In the genomic region with DNA sequence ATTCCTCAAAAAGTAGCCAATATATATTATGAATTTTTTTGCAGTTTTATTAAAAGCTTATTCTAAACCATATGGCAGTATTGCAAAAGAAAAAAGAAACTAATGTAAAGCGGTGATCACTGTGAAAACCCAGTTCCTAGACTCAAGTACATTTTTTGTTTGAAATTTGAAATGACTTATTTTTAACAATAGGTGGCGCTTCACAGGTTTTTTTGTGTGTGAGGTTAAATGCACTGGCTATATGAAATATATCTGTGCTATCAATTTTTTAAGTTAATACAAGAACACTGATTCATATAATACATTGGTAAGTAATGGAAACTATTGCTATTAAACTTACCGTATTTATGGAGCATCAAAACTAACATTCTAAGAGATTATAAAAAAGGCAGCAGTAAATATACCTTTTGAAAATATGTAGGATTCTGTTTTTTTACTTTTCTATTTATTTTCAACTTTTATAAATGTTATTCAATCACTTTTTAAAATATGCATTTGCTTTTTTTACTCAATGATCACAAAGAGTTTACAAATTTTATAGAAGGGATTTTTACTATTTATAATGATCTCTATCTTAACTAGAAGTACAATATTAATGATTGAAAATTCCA, we compare ENCODE assay signal across 8 cellular contexts. TPM values are rescaled to one million over a fixed set of nuclear protein-coding genes. Genes with fewer than 3 reads are reported as not detected.
DNase-seq lines count a peak whose midpoint lies in the region; ATAC-seq and TF ChIP-seq lines count a peak whose summit lies in the region.

No MANE protein-coding gene starts in this region.

- ATAC-seq in HG03469 (IDR thresholded peaks at IDR 0.05; ENCODE audit: unreplicated experiment), result no peak

- no peak overlapping the region for H3K4me3 ChIP-seq in cardiac fibroblast (replicated peaks in 1 of 2; ENCODE audit: low read depth in 2 of 2, low read length in 2 of 2)

- peak; percentile 42 for TF ChIP-seq CTCF in cardiac fibroblast (IDR thresholded peaks at IDR 0.05; ENCODE audit: low read depth, low read length)

- peak; percentile 2 to 46 (median 8) for DNase-seq in NCI-H1417 (lab: John Stamatoyannopoulos, UW)
- no peak for DNase-seq in NCI-H1417 treated with DMSO at 0.1 percent for 48 hours (lab: John Stamatoyannopoulos, UW)
- peak; percentile 27 for DNase-seq in MV-4-11 (lab: John Stamatoyannopoulos, UW)
- DNase-seq in cardiac fibroblast (ENCODE audit: low read depth in 2 of 2), result peak; percentile 55 to 58
- peak; percentile 33 for DNase-seq in renal cortical epithelial cell (ENCODE audit: low read depth)
- no peak for DNase-seq in activated effector memory CD4-positive, alpha-beta T cell treated with Interleukin-2 at 50 U/mL for 16 hours
- DNase-seq in activated naive CD4-positive, alpha-beta T cell (lab: John Stamatoyannopoulos, UW), result no peak

RNA-seq across cellular contexts. Expression of a gene that starts 5.6 kb away (rescaled TPM):
- 7.9 and 8.0 TPM in 2 replicates for total RNA-seq in renal cortical epithelial cell

Comparison
In these comparisons a context has a peak if more than half of its experiments do, and no peak if none do; other contexts are left out.
1. DNase-seq: peak in NCI-H1417 (3 of 3), MV-4-11 (single experiment), cardiac fibroblast (2 of 2) and renal cortical epithelial cell (single experiment); none in NCI-H1417 treated with DMSO at 0.1 percent for 48 hours (single experiment), activated effector memory CD4-positive, alpha-beta T cell treated with Interleukin-2 at 50 U/mL for 16 hours (single experiment) and activated naive CD4-positive, alpha-beta T cell (0 of 4).